ENCODE assay signal across 8 cellular contexts in the genomic region with DNA sequence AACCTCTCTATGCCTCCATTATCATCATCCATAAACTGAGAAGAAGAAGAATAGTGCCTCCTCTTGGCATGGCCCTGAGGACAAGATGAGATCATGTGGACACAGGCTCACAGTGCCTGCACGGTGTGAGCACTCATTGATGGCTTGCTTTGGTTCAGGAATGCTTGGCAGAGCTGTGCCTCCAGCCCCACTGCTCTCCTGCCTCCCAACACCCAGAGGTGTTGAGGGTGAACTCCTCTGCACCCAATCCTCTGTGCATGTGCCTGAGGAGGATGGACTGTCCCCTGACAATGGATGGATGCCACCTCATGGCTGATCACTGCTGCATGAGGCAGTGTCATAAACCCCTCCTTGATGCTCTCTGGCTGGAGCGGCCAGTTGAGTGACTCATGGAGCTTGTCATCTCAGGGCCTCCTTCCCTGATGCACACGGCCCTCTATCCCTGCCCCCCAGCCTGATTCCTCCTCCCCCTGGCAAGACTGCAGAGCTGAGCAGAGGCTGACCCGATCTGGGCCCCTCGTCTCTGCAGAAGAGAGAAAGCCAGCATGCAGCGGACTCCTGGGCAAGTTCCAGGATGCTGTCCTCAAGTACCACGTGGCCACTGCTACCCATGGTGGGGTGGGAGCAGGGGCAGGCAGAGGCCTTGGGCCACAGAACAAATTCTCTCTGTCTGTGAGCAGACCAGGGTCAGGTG.
A peak's percentile ranks its signal among the peaks of the same experiment; 100 is the strongest.
DNase-seq lines count a peak whose midpoint lies in the region; ATAC-seq, FAIRE-seq and TF ChIP-seq lines count a peak whose summit lies in the region.

No MANE protein-coding gene starts in this region.

- no peak for TF ChIP-seq CTCF in dorsolateral prefrontal cortex (IDR thresholded peaks at IDR 0.05 in 54 of 56, conservative IDR thresholded peaks at IDR 0.05 in 2 of 56; ENCODE audit: low read depth in 1 of 56, partially characterized antibody in 56 of 56)
- TF ChIP-seq CTCF in endothelial cell (IDR thresholded peaks at IDR 0.05; ENCODE audit: unreplicated experiment) = no peak
- TF ChIP-seq CTCF in omental fat pad (IDR thresholded peaks at IDR 0.05) = no peak

- FAIRE-seq in GM12891 (lab: Jason Lieb, UNC) = no peak

- no peak overlapping the region for H3K4me3 ChIP-seq in dorsolateral prefrontal cortex

- TF ChIP-seq POLR2A in GM18505 (IDR thresholded peaks at IDR 0.05; ENCODE audit: borderline replicate concordance, extremely low read depth, insufficient read depth, insufficient read length) = no peak
- no peak for TF ChIP-seq POLR2A in GM12891 (IDR thresholded peaks at IDR 0.05; ENCODE audit: low read depth, low read length)

- DNase-seq in HK-2 (ENCODE audit: unreplicated experiment) (peak; percentile 94), dorsolateral prefrontal cortex (peak in 7 of 10 donors; percentile 36 to 81 (median 60)), putamen (ENCODE audit: low spot score) (peak; percentile 32), NCI-H345 (lab: John Stamatoyannopoulos, UW) (no peak), endothelial cell (ENCODE audit: low spot score) (no peak), GM12891 (ENCODE audit: insufficient read length, low spot score) (no peak), omental fat pad (ENCODE audit: low spot score) (no peak)

- no peaks in the 10 kb centered on the region for H3K9me3 Mint-ChIP-seq in endothelial cell (ENCODE audit: unreplicated experiment)

- H3K27ac ChIP-seq in dorsolateral prefrontal cortex = peak overlapping the region in 32 of 59 donors; percentile 3 to 74 (median 44)

- no peaks in the 10 kb centered on the region for H3K27me3 ChIP-seq in dorsolateral prefrontal cortex

- H3K27me3 Mint-ChIP-seq in endothelial cell (ENCODE audit: unreplicated experiment) = no peaks in the 10 kb centered on the region

- no peak overlapping the region for H3K27ac Mint-ChIP-seq in endothelial cell (ENCODE audit: unreplicated experiment)

- intact Hi-C loops in dorsolateral prefrontal cortex (cut with DNase I) = loop anchor here in 1 of 2 donors (10.0 kb wide), 2 partner anchors 106 to 326 kb away; no protein-coding TSS in a partner anchor

- ATAC-seq in GM18505 (IDR thresholded peaks at IDR 0.05; ENCODE audit: unreplicated experiment) (peak; percentile 7), omental fat pad (ENCODE audit: low FRiP score) (no peak)

- H3K4me3 Mint-ChIP-seq in endothelial cell (ENCODE audit: unreplicated experiment) = no peak overlapping the region

- H3K36me3 Mint-ChIP-seq in endothelial cell (ENCODE audit: low read depth, unreplicated experiment) = no peaks in the 10 kb centered on the region

- peaks cover 12% of the 10 kb centered on the region for H3K4me1 Mint-ChIP-seq in endothelial cell (ENCODE audit: unreplicated experiment)

TF ChIP-seq in GM12891, 5 proteins besides CTCF, POLR2A, EP300 and RAD21:
- TF ChIP-seq TAF1 (IDR thresholded peaks at IDR 0.05; ENCODE audit: low read depth, low read length) = no peak
- no peak for TF ChIP-seq SPI1 (IDR thresholded peaks at IDR 0.05; ENCODE audit: low read depth, low read length)
- no peak for TF ChIP-seq PAX5 (IDR thresholded peaks at IDR 0.05; ENCODE audit: insufficient read depth, low read length, severe bottlenecking)
- no peak for TF ChIP-seq POU2F2 (IDR thresholded peaks at IDR 0.05; ENCODE audit: low read depth, low read length)
- TF ChIP-seq POLR2AphosphoS5 (IDR thresholded peaks at IDR 0.05; ENCODE audit: low read depth, low read length) = no peak

Comparison
In these comparisons a context has a peak if more than half of its experiments do, and no peak if none do; other contexts are left out.
1. DNase-seq: peak in HK-2 (single experiment), dorsolateral prefrontal cortex (7 of 10) and putamen (single experiment); none in NCI-H345 (single experiment), endothelial cell (single experiment), GM12891 (single experiment) and omental fat pad (single experiment).